Comparison of ENCODE assay signal across 2 cellular contexts in genomic region chr2:241876528-241877196, GRCh38.
TF ChIP-seq lines count a peak whose summit lies in the region.

No MANE protein-coding gene starts in this region.

TF ChIP-seq in HepG2, 621 proteins besides CTCF, POLR2A, EP300 and RAD21:
- TF ChIP-seq GABPB1 (CRISPR knock-in tag; IDR thresholded peaks at IDR 0.05), result peak; percentile 49
- 0 out of 2 replicates have a peak, but pooled peaks have one; percentile 8 for TF ChIP-seq ZNF768 (CRISPR knock-in tag; IDR thresholded peaks at IDR 0.05)
- TF ChIP-seq LCORL (IDR thresholded peaks at IDR 0.05), result no peak
- no peak for TF ChIP-seq LCORL (CRISPR knock-in tag; IDR thresholded peaks at IDR 0.05)
TF ChIP-seq in HepG2: peak in this region for 2.

TF ChIP-seq in H1, 55 proteins besides CTCF, POLR2A, EP300 and RAD21:
- TF ChIP-seq KDM5A (IDR thresholded peaks at IDR 0.05; ENCODE audit: low read length) (no peak), KDM1A (IDR thresholded peaks at IDR 0.05; ENCODE audit: borderline replicate concordance, low read length) (no peak), SP2 (IDR thresholded peaks at IDR 0.05; ENCODE audit: low read length) (no peak), BACH1 (IDR thresholded peaks at IDR 0.05; ENCODE audit: low read length) (no peak), HDAC6 (IDR thresholded peaks at IDR 0.05; ENCODE audit: low read depth, low read length) (no peak), NANOG (IDR thresholded peaks at IDR 0.05; ENCODE audit: insufficient read depth, low read depth, low read length, poor library complexity, severe bottlenecking) (no peak), SRF (IDR thresholded peaks at IDR 0.05; ENCODE audit: low read depth, low read length) (no peak), ZNF274 (IDR thresholded peaks at IDR 0.05; ENCODE audit: borderline replicate concordance, extremely low read depth, low read length) (no peak), EGR1 (IDR thresholded peaks at IDR 0.05; ENCODE audit: borderline replicate concordance, low read depth, low read length) (no peak), SUZ12 (IDR thresholded peaks at IDR 0.05; ENCODE audit: low read length) (no peak), NRF1 (IDR thresholded peaks at IDR 0.05; ENCODE audit: low read depth, low read length) (no peak)
